31 cellular contexts compared by ENCODE assay signal in genomic region chr2:47483191-47483590, GRCh38.
"Had no signal": no experiment of that assay in that cellular context is flagged by ENCODE, and none has a peak within 500 bp of the region (broad histone marks: within the 10 kb centered on the region; RNA-seq: fewer than 3 reads in every experiment).

No MANE protein-coding gene starts in this region.

- H3K9me3 ChIP-seq: adrenal gland, body of pancreas, esophagus muscularis mucosa, gastrocnemius medialis, heart left ventricle had no signal

- FAIRE-seq: colon had no signal

- H3K27me3 ChIP-seq: adrenal gland, body of pancreas, esophagus muscularis mucosa, foreskin keratinocyte, gastrocnemius medialis, heart left ventricle had no signal

- H3K27ac ChIP-seq: adrenal gland, body of pancreas, esophagus muscularis mucosa, foreskin keratinocyte, gastrocnemius medialis, heart left ventricle had no signal

- ATAC-seq: activated CD4-positive, alpha-beta T cell treated with anti-CD3 and anti-CD28 coated beads for 36 hours; activated CD8-positive, alpha-beta memory T cell treated with anti-CD3 and anti-CD28 coated beads, Interleukin-2, amount 10 ng/mL, durations not matched to agents 7 days and 5 days; activated CD8-positive, alpha-beta T cell treated with anti-CD3 and anti-CD28 coated beads, Interleukin-2, amount 10 ng/mL, durations not matched to agents 7 days and 5 days; activated naive CD8-positive, alpha-beta T cell treated with anti-CD3 and anti-CD28 coated beads, Interleukin-2, amount 50 U/mL, for 24 hours; body of pancreas; effector memory CD8-positive, alpha-beta T cell; foreskin keratinocyte; gastrocnemius medialis; heart left ventricle had no signal

- H3K4me3 ChIP-seq: adrenal gland, body of pancreas, esophagus muscularis mucosa, gastrocnemius medialis, heart left ventricle had no signal

- DNase-seq: activated CD4-positive, alpha-beta memory T cell treated with anti-CD3 and anti-CD28 coated beads for 36 hours; activated CD4-positive, alpha-beta T cell treated with anti-CD3 and anti-CD28 coated beads for 36 hours; activated CD4-positive, alpha-beta T cell treated with anti-CD3 and anti-CD28 coated beads, Interleukin-2, amount 10 ng/mL, durations not matched to agents 24 days and 14 days; activated CD4-positive, CD25-positive, alpha-beta regulatory T cell; activated CD4-positive, CD25-positive, alpha-beta regulatory T cell treated with anti-CD3 and anti-CD28 coated beads, Interleukin-2, amount 50 U/mL, for 72 hours; activated CD8-positive, alpha-beta memory T cell treated with anti-CD3 and anti-CD28 coated beads, Interleukin-2, amount 10 ng/mL, durations not matched to agents 7 days and 5 days; activated CD8-positive, alpha-beta memory T cell treated with anti-CD3 and anti-CD28 coated beads, Interleukin-2, amount 50 U/mL, for 4 hours; activated CD8-positive, alpha-beta T cell treated with anti-CD3 and anti-CD28 coated beads, Interleukin-2, amount 10 ng/mL, durations not matched to agents 7 days and 5 days; activated effector memory CD4-positive, alpha-beta T cell treated with anti-CD3 and anti-CD28 coated beads, Interleukin-2, amount 50 U/mL, for 16 hours; activated naive CD4-positive, alpha-beta T cell treated with anti-CD3 and anti-CD28 coated beads for 36 hours; activated naive CD8-positive, alpha-beta T cell treated with anti-CD3 and anti-CD28 coated beads for 36 hours; activated naive CD8-positive, alpha-beta T cell treated with anti-CD3 and anti-CD28 coated beads, Interleukin-2, amount 50 U/mL, for 24 hours; activated T-cell treated with anti-CD3 and anti-CD28 coated beads, Interleukin-2, amount 50 U/mL, for 1 hour; activated T-cell treated with anti-CD3 and anti-CD28 coated beads, Interleukin-2, amount 50 U/mL, for 48 hours; adrenal gland; amygdala; aorta; body of pancreas; caudate nucleus; cortex of kidney; dermis blood vessel endothelial cell; effector CD4-positive, alpha-beta T cell; effector memory CD8-positive, alpha-beta T cell; erythroblast; foreskin keratinocyte; gastrocnemius medialis; glutamatergic neuron; heart left ventricle; T-helper 9 cell had no signal
